In the genomic region with DNA sequence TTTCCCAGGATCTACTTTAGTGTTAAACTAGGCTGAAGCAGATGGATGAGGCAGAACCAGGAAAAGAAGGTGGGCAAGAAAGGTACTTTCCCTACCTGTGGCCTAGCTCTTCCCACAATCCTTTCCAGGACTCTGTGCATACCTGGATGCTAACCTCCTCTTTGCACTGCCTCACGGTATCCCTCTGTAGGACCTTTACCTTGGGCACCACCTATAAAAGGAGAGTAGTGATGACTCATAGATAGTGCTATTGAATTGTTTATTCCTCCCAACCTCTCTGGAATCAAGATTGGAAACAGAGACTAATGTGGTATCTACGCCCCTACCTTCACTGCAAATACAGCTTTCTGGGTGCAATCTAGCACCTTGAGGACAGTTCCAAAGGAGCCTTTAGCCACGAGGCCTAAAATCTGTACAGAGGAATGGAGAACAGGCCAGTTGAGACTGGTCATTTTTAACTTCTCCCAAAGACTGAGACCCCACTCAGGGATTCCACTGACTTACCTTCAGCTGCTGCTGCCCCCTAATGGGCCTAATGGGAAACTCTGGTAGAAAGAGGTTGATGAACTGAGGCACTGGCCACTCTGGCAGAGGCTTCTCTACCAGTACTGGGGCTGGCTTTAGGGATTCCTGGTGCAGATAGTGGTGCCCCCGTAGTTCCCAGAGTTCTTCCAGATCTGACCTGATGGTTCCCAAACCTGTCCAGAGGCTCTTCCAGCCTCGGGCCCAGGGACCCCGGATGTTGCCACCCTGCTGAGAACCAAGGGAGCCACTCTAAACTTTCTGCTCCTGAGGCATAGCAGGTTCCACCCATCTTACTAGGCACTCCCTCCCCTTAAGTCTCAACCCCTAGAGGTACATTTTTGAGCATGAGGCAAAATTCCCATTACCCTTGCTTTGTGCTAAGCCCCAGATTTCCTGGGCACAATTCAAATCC, we compare ENCODE assay signal across 8 cellular contexts. TPM values are rescaled to one million over a fixed set of nuclear protein-coding genes. Genes with fewer than 3 reads are reported as not detected.
A peak's percentile ranks its signal among the peaks of the same experiment; 100 is the strongest.
DNase-seq lines count a peak whose midpoint lies in the region; ATAC-seq and TF ChIP-seq lines count a peak whose summit lies in the region.

No MANE protein-coding gene starts in this region.

- H3K36me3 ChIP-seq in SK-N-SH (replicated peaks in 1 of 2; ENCODE audit: control insufficient read depth in 1 of 2, insufficient read depth in 2 of 2, low read length in 1 of 2) (peaks cover 35 to 62% of the 10 kb centered on the region in 2 experiments), mammary epithelial cell (ENCODE audit: insufficient read depth, low read length) (peaks cover 22% of the 10 kb centered on the region)

- dilution Hi-C loops in mammary epithelial cell (cut with HindIII; ENCODE audit: low sequenced_read_pairs): no loop called here

- H3K9me3 ChIP-seq in SK-N-SH: no peaks in the 10 kb centered on the region
- H3K9me3 ChIP-seq in mammary epithelial cell (replicated peaks; ENCODE audit: insufficient read depth, low read length): no peaks in the 10 kb centered on the region

- TF ChIP-seq EP300 in SK-N-SH (IDR thresholded peaks at IDR 0.05; ENCODE audit: borderline replicate concordance in 1 of 2, low read depth in 1 of 2, low read length in 1 of 2): no peak

- H3K4me2 ChIP-seq in SK-N-SH (no peak overlapping the region), mammary epithelial cell (ENCODE audit: insufficient read depth, low read depth, low read length) (no peak overlapping the region)

- 73% methylated on average over 4 of the region's 6 CpGs for WGBS in SK-N-SH (ENCODE audit: low lambda C conversion rate)
- 63% methylated on average over 6 of the region's 6 CpGs for WGBS in mammary epithelial cell (ENCODE audit: low coverage, missing lambda C conversion rate)

- peak; percentile 75 for TF ChIP-seq RAD21 in SK-N-SH (IDR thresholded peaks at IDR 0.05; ENCODE audit: low read length)

- no peak overlapping the region for H3K27ac ChIP-seq in SK-N-SH (ENCODE audit: low read depth in 2 of 2, low read length in 1 of 2)
- H3K27ac ChIP-seq in mammary epithelial cell (ENCODE audit: insufficient read depth, low read depth, low read length): no peak overlapping the region

- no TSS peak for BruUV-seq in mammary epithelial cell (replicated peaks; lab: Mats Ljungman, UMichigan)

- H3K4me1 ChIP-seq in SK-N-SH (ENCODE audit: control insufficient read depth in 1 of 2, insufficient read depth in 2 of 2, low read depth in 1 of 2, low read length in 1 of 2) (no peaks in the 10 kb centered on the region), mammary epithelial cell (ENCODE audit: insufficient read depth, low read length) (no peaks in the 10 kb centered on the region)

- H4K20me1 ChIP-seq in SK-N-SH (ENCODE audit: insufficient read depth): no peaks in the 10 kb centered on the region
- H4K20me1 ChIP-seq in mammary epithelial cell (ENCODE audit: insufficient read depth, low read length): no peaks in the 10 kb centered on the region

- in situ Hi-C loops in mammary epithelial cell (cut with MboI; ENCODE audit: low sequenced_read_pairs in 2 of 2): no loop called here

- CTCF ChIA-PET in SK-N-SH (lab: Yijun Ruan, JAX): interaction anchor here (0.6 to 4.9 kb wide), 32 partner anchors 9 to 295 kb away, joined by 3 to 60 read pairs (median 4); a partner anchor contains a TSS
- CTCF ChIA-PET in mammary epithelial cell (lab: Charles Lee; ENCODE audit: low non-redundant PET): interaction anchor here (0.5 to 0.6 kb wide), 3 partner anchors 9 to 45 kb away, joined by 3 to 13 read pairs (median 3); a partner anchor contains a TSS

- no peak overlapping the region for H2AFZ ChIP-seq in SK-N-SH (ENCODE audit: low read depth)
- H2AFZ ChIP-seq in mammary epithelial cell (ENCODE audit: low read depth, low read length): no peak overlapping the region

- H3K9ac ChIP-seq in SK-N-SH (no peak overlapping the region), mammary epithelial cell (ENCODE audit: insufficient read depth, low read length) (no peak overlapping the region)

- no peak overlapping the region for H3K4me3 ChIP-seq in GM12875 (ENCODE audit: low read depth, low read length)
- H3K4me3 ChIP-seq in SK-N-SH (ENCODE audit: low read depth in 2 of 2, low read length in 1 of 2): no peak overlapping the region
- no peak overlapping the region for H3K4me3 ChIP-seq in mammary epithelial cell (replicated peaks in 1 of 3; ENCODE audit: insufficient read depth in 1 of 3, low read depth in 2 of 3, low read length in 3 of 3)

- H3K27me3 ChIP-seq in SK-N-SH (ENCODE audit: insufficient read depth): no peaks in the 10 kb centered on the region
- no peaks in the 10 kb centered on the region for H3K27me3 ChIP-seq in mammary epithelial cell (ENCODE audit: insufficient read depth, low read length)

- no peaks in the 10 kb centered on the region for H3K9me2 ChIP-seq in SK-N-SH

- POLR2A ChIA-PET in SK-N-SH (lab: Yijun Ruan, JAX): interaction anchor here (0.6 kb wide), 1 partner anchor 10 kb away, joined by 4 read pairs; no protein-coding TSS in a partner anchor

- intact Hi-C loops in mammary epithelial cell (cut with micrococcal nuclease): loop anchor here (1.0 kb wide), 2 partner anchors 65 to 119 kb away; no protein-coding TSS in a partner anchor

- peaks cover 6% of the 10 kb centered on the region for H3F3A ChIP-seq in SK-N-SH (replicated peaks; ENCODE audit: insufficient read depth)

- TF ChIP-seq CTCF in GM12875 (IDR thresholded peaks at IDR 0.05; ENCODE audit: borderline replicate concordance, insufficient read depth, low read depth, low read length): peak; percentile 77
- TF ChIP-seq CTCF in SK-N-SH (IDR thresholded peaks at IDR 0.05): peak; percentile 72
- TF ChIP-seq CTCF in mammary epithelial cell (conservative IDR thresholded peaks at IDR 0.05 in 1 of 2, IDR thresholded peaks at IDR 0.05 in 1 of 2; ENCODE audit: extremely low read depth in 1 of 2, insufficient read depth in 1 of 2, low read depth in 1 of 2, low read length in 2 of 2): peak; percentile 52 to 65

- no peaks in the 10 kb centered on the region for H3K79me2 ChIP-seq in SK-N-SH (ENCODE audit: insufficient read depth)
- no peaks in the 10 kb centered on the region for H3K79me2 ChIP-seq in mammary epithelial cell (ENCODE audit: insufficient read depth, low read length)

- ATAC-seq in HG03342 (IDR thresholded peaks at IDR 0.05; ENCODE audit: unreplicated experiment) (no peak), HG02571 (IDR thresholded peaks at IDR 0.05; ENCODE audit: unreplicated experiment) (no peak)

- DNase-seq in AG08395 (ENCODE audit: low spot score) (peak; percentile 58), SK-N-SH (peak; percentile 70), mammary epithelial cell (peak; percentile 2), kidney glomerular epithelial cell (lab: John Stamatoyannopoulos, UW) (peak; percentile 7)
- peak; percentile 2 for DNase-seq in stimulated activated naive CD4-positive, alpha-beta T cell treated with Interleukin-2 at 50 U/mL for 16 hours (lab: John Stamatoyannopoulos, UW)

TF ChIP-seq in SK-N-SH, 30 proteins besides CTCF, POLR2A, EP300 and RAD21 (continues in another document):
- TF ChIP-seq, protein P1, sequence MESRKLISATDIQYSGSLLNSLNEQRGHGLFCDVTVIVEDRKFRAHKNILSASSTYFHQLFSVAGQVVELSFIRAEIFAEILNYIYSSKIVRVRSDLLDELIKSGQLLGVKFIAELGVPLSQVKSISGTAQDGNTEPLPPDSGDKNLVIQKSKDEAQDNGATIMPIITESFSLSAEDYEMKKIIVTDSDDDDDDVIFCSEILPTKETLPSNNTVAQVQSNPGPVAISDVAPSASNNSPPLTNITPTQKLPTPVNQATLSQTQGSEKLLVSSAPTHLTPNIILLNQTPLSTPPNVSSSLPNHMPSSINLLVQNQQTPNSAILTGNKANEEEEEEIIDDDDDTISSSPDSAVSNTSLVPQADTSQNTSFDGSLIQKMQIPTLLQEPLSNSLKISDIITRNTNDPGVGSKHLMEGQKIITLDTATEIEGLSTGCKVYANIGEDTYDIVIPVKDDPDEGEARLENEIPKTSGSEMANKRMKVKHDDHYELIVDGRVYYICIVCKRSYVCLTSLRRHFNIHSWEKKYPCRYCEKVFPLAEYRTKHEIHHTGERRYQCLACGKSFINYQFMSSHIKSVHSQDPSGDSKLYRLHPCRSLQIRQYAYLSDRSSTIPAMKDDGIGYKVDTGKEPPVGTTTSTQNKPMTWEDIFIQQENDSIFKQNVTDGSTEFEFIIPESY (IDR thresholded peaks at IDR 0.05; ENCODE audit: borderline replicate concordance, low read depth): no peak
- peak; percentile 25; the same call in 1 of the 2 replicates for TF ChIP-seq POLR2AphosphoS5 (IDR thresholded peaks at IDR 0.05; ENCODE audit: low read depth, low read length)
- TF ChIP-seq GABPA (IDR thresholded peaks at IDR 0.05; ENCODE audit: low read depth): no peak
- TF ChIP-seq, protein P2, sequence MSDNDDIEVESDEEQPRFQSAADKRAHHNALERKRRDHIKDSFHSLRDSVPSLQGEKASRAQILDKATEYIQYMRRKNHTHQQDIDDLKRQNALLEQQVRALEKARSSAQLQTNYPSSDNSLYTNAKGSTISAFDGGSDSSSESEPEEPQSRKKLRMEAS (IDR thresholded peaks at IDR 0.05; ENCODE audit: low read depth): no peak

RNA-seq across cellular contexts. Expression of a gene that starts 0.8 kb away (rescaled TPM):
- polyA plus RNA-seq in SK-N-SH (2012; rRNA removed) (7.9 and 13.1 TPM in 2 replicates), mammary epithelial cell (3.4 TPM)
- 1.7 and 2.5 TPM in 2 replicates for polyA plus RNA-seq in SK-N-SH (2012; cell fraction: cytosol; rRNA removed)
- 62.1 and 74.4 TPM in 2 replicates for polyA plus RNA-seq in SK-N-SH (2012; cell fraction: nucleus; rRNA removed)
- total RNA-seq in mammary epithelial cell: 10 to 100 TPM in 1 of 2 donors, 1 to 10 TPM in 1; 3.0 to 12.2 TPM
- polyA minus RNA-seq in mammary epithelial cell: 20.5 TPM

RNA-seq across cellular contexts. Expression of a gene that starts 14.4 kb away (rescaled TPM):
- polyA plus RNA-seq in SK-N-SH (2012; rRNA removed) (36.5 and 42.3 TPM in 2 replicates), mammary epithelial cell (41.4 TPM)
- 28.0 and 31.0 TPM in 2 replicates for polyA plus RNA-seq in SK-N-SH (2012; cell fraction: cytosol; rRNA removed)
- polyA plus RNA-seq in SK-N-SH (2012; cell fraction: nucleus; rRNA removed): 100 and 104 TPM in 2 replicates
- 10 to 100 TPM in 1 of 2 donors, 1 to 10 TPM in 1; 2.5 to 38.9 TPM for total RNA-seq in mammary epithelial cell
- 88.4 TPM for polyA minus RNA-seq in mammary epithelial cell

RNA-seq across cellular contexts. Expression of a gene that starts 31.8 kb away (rescaled TPM):
- 46.4 and 77.8 TPM in 2 replicates for polyA plus RNA-seq in SK-N-SH (2012; rRNA removed)
- polyA plus RNA-seq in SK-N-SH (2012; cell fraction: cytosol; rRNA removed): 33.6 and 42.3 TPM in 2 replicates
- 70.9 and 98.6 TPM in 2 replicates for polyA plus RNA-seq in SK-N-SH (2012; cell fraction: nucleus; rRNA removed)
- 100 to 1,000 TPM; 117 to 124 TPM for total RNA-seq in mammary epithelial cell
- polyA plus RNA-seq in mammary epithelial cell: 101 TPM
- polyA minus RNA-seq in mammary epithelial cell: 262 TPM

RNA-seq across cellular contexts. Expression of a gene that starts 36.5 kb away (rescaled TPM):
- polyA plus RNA-seq in SK-N-SH (2012; rRNA removed): 10.1 and 10.3 TPM in 2 replicates
- 5.8 and 9.9 TPM in 2 replicates for polyA plus RNA-seq in SK-N-SH (2012; cell fraction: cytosol; rRNA removed)
- 7.8 and 9.9 TPM in 2 replicates for polyA plus RNA-seq in SK-N-SH (2012; cell fraction: nucleus; rRNA removed)
- total RNA-seq in mammary epithelial cell: 10 to 100 TPM; 45.4 to 46.0 TPM
- 163 TPM for polyA plus RNA-seq in mammary epithelial cell
- 262 TPM for polyA minus RNA-seq in mammary epithelial cell

RNA-seq across cellular contexts. Expression of a gene that starts 41.9 kb away (rescaled TPM):
- polyA plus RNA-seq in SK-N-SH (2012; rRNA removed) (54.9 and 78.5 TPM in 2 replicates), mammary epithelial cell (59.1 TPM)
- polyA plus RNA-seq in SK-N-SH (2012; cell fraction: cytosol; rRNA removed): 46.0 and 65.3 TPM in 2 replicates
- 60.3 and 73.0 TPM in 2 replicates for polyA plus RNA-seq in SK-N-SH (2012; cell fraction: nucleus; rRNA removed)
- total RNA-seq in mammary epithelial cell: 10 to 100 TPM; 45.0 to 56.2 TPM
- 125 TPM for polyA minus RNA-seq in mammary epithelial cell

Comparison
In these comparisons a context has a peak if more than half of its experiments do, and no peak if none do; other contexts are left out.
1. DNase-seq: peak in every context shown above with its lines; median percentile 70 in SK-N-SH; 58 in AG08395; 7 in kidney glomerular epithelial cell; 2 in mammary epithelial cell; 2 in stimulated activated naive CD4-positive, alpha-beta T cell treated with Interleukin-2 at 50 U/mL for 16 hours.